Comparison of ENCODE assay signal across 8 cellular contexts in the genomic region with DNA sequence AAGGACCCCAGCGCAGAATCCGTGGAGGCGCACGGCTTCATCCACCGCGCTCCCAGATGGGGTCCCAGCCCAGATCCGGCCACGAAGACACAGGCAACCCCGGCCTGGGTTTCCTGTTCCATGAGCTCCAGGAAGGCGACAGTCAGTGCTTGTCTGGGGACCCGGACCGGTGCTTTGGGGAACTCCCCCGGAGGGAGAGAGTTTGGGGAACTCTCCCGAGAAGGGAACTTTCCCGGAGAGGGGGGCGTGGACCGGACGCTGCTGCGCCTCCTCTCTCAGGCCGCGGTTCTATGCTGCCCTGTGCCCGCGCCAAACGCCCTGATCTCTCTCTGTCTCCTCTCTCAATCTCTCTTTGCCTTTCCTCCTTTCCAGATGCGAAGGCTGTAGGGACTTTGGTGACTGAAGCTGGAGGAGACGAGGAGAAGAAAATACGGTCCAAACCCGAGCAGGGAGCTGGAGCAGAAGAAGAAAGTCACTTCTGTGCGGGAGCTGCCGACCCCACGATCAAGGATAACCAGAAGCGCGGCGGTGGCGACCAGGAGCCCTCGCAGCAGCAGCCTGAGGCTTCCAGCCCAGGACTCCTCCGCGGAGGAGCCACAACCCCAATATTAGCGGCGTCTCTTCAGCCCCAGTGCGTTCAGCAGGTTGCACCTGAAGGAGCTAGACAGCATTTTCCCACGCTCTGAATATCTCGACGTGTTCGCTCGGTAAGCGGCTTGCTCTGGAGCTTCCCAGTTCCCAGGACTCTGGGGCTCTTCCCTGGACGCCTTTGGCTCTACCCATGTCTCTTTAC. TPM values are rescaled to one million over a fixed set of nuclear protein-coding genes. Genes with fewer than 3 reads are reported as not detected.
DNase-seq lines count a peak whose midpoint lies in the region; ATAC-seq and TF ChIP-seq lines count a peak whose summit lies in the region.

No MANE protein-coding gene starts in this region.

- H3K27ac ChIP-seq in HUES6 (ENCODE audit: low read depth, low read length) (no peak overlapping the region), neutrophil (no peak overlapping the region)

- H3K9me3 ChIP-seq in HUES6 (ENCODE audit: control insufficient read depth, insufficient read depth, low read depth, low read length), result no peaks in the 10 kb centered on the region
- no peaks in the 10 kb centered on the region for H3K9me3 ChIP-seq in neutrophil

- H3K4me3 ChIP-seq in HUES6 (ENCODE audit: low read depth, low read length) (peak overlapping the region; percentile 57), neutrophil (ENCODE audit: low read depth in 1 of 2, low read length in 1 of 2) (peak overlapping the region; percentile 16 to 32)

- CTCF ChIA-PET in GM10248 (lab: Yijun Ruan, JAX), result interaction anchor here (0.8 to 2.1 kb wide), 4 partner anchors 9 to 223 kb away, joined by 3 to 6 read pairs (median 4); no protein-coding TSS in a partner anchor

- in situ Hi-C loops in ACHN (cut with HindIII; ENCODE audit: low pct_ligation_motif_present, low pct_unique_long_range_greater_than_20kb, low sequenced_read_pairs), result no loop called here

- H3K36me3 ChIP-seq in HUES6 (ENCODE audit: control insufficient read depth, insufficient read depth, low read length), result no peaks in the 10 kb centered on the region
- no peaks in the 10 kb centered on the region for H3K36me3 ChIP-seq in neutrophil

- H3K9ac ChIP-seq in HUES6 (ENCODE audit: low read length), result no peak overlapping the region

- TF ChIP-seq CTCF in GM10248 (IDR thresholded peaks at IDR 0.05; ENCODE audit: control extremely low read depth, extremely low read depth, low read depth, missing control alignments) (no peak), neutrophil (IDR thresholded peaks at IDR 0.05) (no peak)

- POLR2A ChIA-PET in GM10248 (lab: Yijun Ruan, JAX), result no interaction called here

- ATAC-seq in esophagus mucosa, result no peak

- H3K4me1 ChIP-seq in HUES6 (ENCODE audit: control insufficient read depth, insufficient read depth, low read length), result peaks cover 6% of the 10 kb centered on the region; the same call in 1 of the 2 replicates
- peaks cover 6 to 13% of the 10 kb centered on the region in 2 experiments for H3K4me1 ChIP-seq in neutrophil (ENCODE audit: control insufficient read depth in 1 of 2, insufficient read depth in 1 of 2, low read depth in 1 of 2, low read length in 1 of 2)

- DNase-seq in GM10248 (ENCODE audit: extremely low spot score) (peak; percentile 47), ecto neural progenitor cell (ENCODE audit: low spot score) (peak; percentile 47), ACHN (no peak), NCI-H2081 (lab: John Stamatoyannopoulos, UW) (no peak)
- no peak for DNase-seq in activated CD4-positive, alpha-beta T cell treated with anti-CD3 and anti-CD28 coated beads for 4 hours

- H3K27me3 ChIP-seq in HUES6 (ENCODE audit: control insufficient read depth, insufficient read depth, low read length) (peaks cover 92% of the 10 kb centered on the region), neutrophil (peaks cover 87% of the 10 kb centered on the region)

RNA-seq across cellular contexts. Expression of gene NKAP, which starts 47.6 kb away (rescaled TPM):
- total RNA-seq in esophagus mucosa, result 3.9 TPM

Comparison
In these comparisons a context has a peak if more than half of its experiments do, and no peak if none do; other contexts are left out.
1. DNase-seq: peak in GM10248 (single experiment) and ecto neural progenitor cell (single experiment); none in ACHN (single experiment), NCI-H2081 (0 of 2) and activated CD4-positive, alpha-beta T cell treated with anti-CD3 and anti-CD28 coated beads for 4 hours (0 of 2).